In genomic region chr11:103844327-103845215, GRCh38 we compare ENCODE assay signal across 12 cellular contexts.
DNase-seq lines count a peak whose midpoint lies in the region; ATAC-seq, FAIRE-seq and TF ChIP-seq lines count a peak whose summit lies in the region.
"Had no signal": no experiment of that assay in that cellular context is flagged by ENCODE, and none has a peak within 500 bp of the region (broad histone marks: within the 10 kb centered on the region; RNA-seq: fewer than 3 reads in every experiment).

No MANE protein-coding gene starts in this region.

- H4K20me1 ChIP-seq in KMS-11 (ENCODE audit: insufficient read depth), result no peaks in the 10 kb centered on the region

- no peaks in the 10 kb centered on the region for H3K79me2 ChIP-seq in KMS-11 (ENCODE audit: insufficient read depth, low read depth)

- peak overlapping the region; percentile 84 for H3K27ac ChIP-seq in KMS-11
- no peak overlapping the region for H3K27ac ChIP-seq in lower lobe of right lung
- H3K27ac ChIP-seq: uterus had no signal

- H3K27me3 ChIP-seq in KMS-11 (ENCODE audit: insufficient read depth, low read depth) (no peaks in the 10 kb centered on the region), lower lobe of right lung (ENCODE audit: low read depth) (no peaks in the 10 kb centered on the region)
- H3K27me3 ChIP-seq: uterus had no signal

- H3K4me1 ChIP-seq in KMS-11 (ENCODE audit: low read depth, poor library complexity, severe bottlenecking) (peaks cover 28% of the 10 kb centered on the region), lower lobe of right lung (no peaks in the 10 kb centered on the region)
- H3K4me1 ChIP-seq: uterus had no signal

- ATAC-seq in GM19463 (IDR thresholded peaks at IDR 0.05; ENCODE audit: unreplicated experiment) (peak; percentile 96), HG02943 (IDR thresholded peaks at IDR 0.05; ENCODE audit: low read depth, unreplicated experiment) (peak; percentile 98), left lobe of liver (no peak), lower lobe of right lung (no peak)

- peak overlapping the region; percentile 48 for H3K4me2 ChIP-seq in KMS-11

- TF ChIP-seq CTCF in KMS-11 (conservative IDR thresholded peaks at IDR 0.05; ENCODE audit: low read depth, low read length) (no peak), lower lobe of right lung (IDR thresholded peaks at IDR 0.05) (no peak)

- H3K36me3 ChIP-seq in KMS-11 (ENCODE audit: insufficient read depth) (no peaks in the 10 kb centered on the region), lower lobe of right lung (no peaks in the 10 kb centered on the region)
- H3K36me3 ChIP-seq: uterus had no signal

- DNase-seq in GM12892 (ENCODE audit: insufficient read length) (no peak), left lobe of liver (ENCODE audit: low spot score) (no peak), DMS114 treated with DMSO at 0.1 percent for 48 hours (lab: John Stamatoyannopoulos, UW; ENCODE audit: unreplicated experiment) (no peak), lower lobe of right lung (no peak)
- no peak for DNase-seq in activated CD4-positive, alpha-beta T cell treated with anti-CD3 and anti-CD28 coated beads, Interleukin-2, amount 50 U/mL, for 48 hours
- DNase-seq: erythroblast, islet precursor cell, uterus had no signal

- peak overlapping the region; percentile 22; the same call in 1 of the 2 replicates for H2AFZ ChIP-seq in KMS-11 (ENCODE audit: low read depth)

- FAIRE-seq in GM12892 (lab: Jason Lieb, UNC), result peak; percentile 94
- FAIRE-seq: G401.6 had no signal

- H3K4me3 ChIP-seq in KMS-11 (IDR thresholded peaks at IDR 0.05; ENCODE audit: insufficient read depth, low read depth, low read length) (no peak overlapping the region), lower lobe of right lung (no peak overlapping the region)
- H3K4me3 ChIP-seq: uterus had no signal

- H3K9me3 ChIP-seq in lower lobe of right lung, result no peaks in the 10 kb centered on the region
- H3K9me3 ChIP-seq: uterus had no signal

- peak overlapping the region; percentile 32; the same call in 1 of the 2 replicates for H3K9ac ChIP-seq in KMS-11

- intact Hi-C loops in lower lobe of right lung (cut with DNase I), result no loop called here

- no peak for TF ChIP-seq POLR2A in GM12892 (IDR thresholded peaks at IDR 0.05; ENCODE audit: low read depth, low read length)

Comparison
In these comparisons a context has a peak if more than half of its experiments do, and no peak if none do; other contexts are left out.
1. ATAC-seq: peak in GM19463 (single experiment) and HG02943 (single experiment); none in left lobe of liver (single experiment) and lower lobe of right lung (0 of 2).